In the genomic region with DNA sequence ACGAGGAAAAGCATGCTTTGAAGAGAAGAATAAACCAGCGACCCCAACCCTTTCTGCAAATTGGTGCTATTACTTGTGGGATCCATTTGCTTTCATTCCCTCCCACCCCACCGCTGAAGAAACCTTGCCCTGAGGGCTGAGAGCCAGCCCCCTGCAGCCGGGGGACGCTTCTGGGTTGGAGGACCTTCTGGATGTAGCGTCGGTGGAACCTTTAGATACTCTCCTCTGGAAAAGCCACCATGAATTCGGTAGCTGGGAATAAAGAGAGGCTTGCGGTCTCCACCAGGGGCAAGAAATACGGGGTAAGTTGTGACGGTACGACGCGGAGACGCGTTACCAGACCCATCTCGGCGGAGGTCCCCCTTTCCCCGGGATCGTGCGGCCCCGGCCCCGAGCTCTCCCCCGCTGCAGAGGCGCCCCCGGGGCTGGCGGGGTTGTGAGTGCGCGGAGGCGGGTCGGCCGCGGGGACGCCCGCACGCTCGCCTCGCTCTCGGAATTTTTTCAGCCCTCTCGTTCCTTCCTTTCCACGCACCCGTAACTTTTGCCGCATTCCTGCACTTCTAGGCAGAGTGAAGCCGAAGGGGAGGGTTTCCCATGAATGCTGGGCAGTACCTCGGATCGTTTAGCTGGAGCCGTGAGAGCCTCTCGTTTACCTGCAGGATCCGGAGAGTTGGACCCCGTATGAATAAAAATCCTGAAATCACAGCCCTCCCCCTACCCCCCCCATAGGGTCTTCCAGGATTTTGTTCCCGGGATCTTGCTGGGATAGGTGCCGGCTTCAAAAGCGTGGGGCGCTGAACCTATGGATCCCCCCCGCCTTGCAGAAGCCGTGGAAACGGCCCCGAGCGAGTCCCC, we compare ENCODE assay signal across 8 cellular contexts. TPM values are rescaled to one million over a fixed set of nuclear protein-coding genes. Genes with fewer than 3 reads are reported as not detected.
DNase-seq lines count a peak whose midpoint lies in the region; ATAC-seq and TF ChIP-seq lines count a peak whose summit lies in the region.

No MANE protein-coding gene starts in this region.

- peak overlapping the region; percentile 65 for H3K4me3 Mint-ChIP-seq in activated CD4-positive, alpha-beta T cell treated with anti-CD3 and anti-CD28 coated beads, Interleukin-2, amount 10 ng/mL, durations not matched to agents 7 days and 5 days
- H3K4me3 Mint-ChIP-seq in stimulated activated memory B cell treated with anti-CD40 and anti-IgM and Interleukin-4, amounts not matched to agents 10 μg/mL and 1 μg/mL and 100 μg/mL, for 72 hours: peak overlapping the region; percentile 77

- H3K27ac ChIP-seq in ascending aorta: no peak overlapping the region

- peak overlapping the region; percentile 70 to 71 for H3K4me3 ChIP-seq in ascending aorta

- peaks cover 8 to 22% of the 10 kb centered on the region in 2 donors for H3K4me1 ChIP-seq in ascending aorta

- no peaks in the 10 kb centered on the region for H3K9me3 Mint-ChIP-seq in activated CD4-positive, alpha-beta T cell treated with anti-CD3 and anti-CD28 coated beads, Interleukin-2, amount 10 ng/mL, durations not matched to agents 7 days and 5 days
- peaks cover 8% of the 10 kb centered on the region for H3K9me3 Mint-ChIP-seq in stimulated activated memory B cell treated with anti-CD40 and anti-IgM and Interleukin-4, amounts not matched to agents 10 μg/mL and 1 μg/mL and 100 μg/mL, for 72 hours

- H3K4me1 Mint-ChIP-seq in activated CD4-positive, alpha-beta T cell treated with anti-CD3 and anti-CD28 coated beads, Interleukin-2, amount 10 ng/mL, durations not matched to agents 7 days and 5 days: peaks cover 24% of the 10 kb centered on the region
- H3K4me1 Mint-ChIP-seq in stimulated activated memory B cell treated with anti-CD40 and anti-IgM and Interleukin-4, amounts not matched to agents 10 μg/mL and 1 μg/mL and 100 μg/mL, for 72 hours: peaks cover 35% of the 10 kb centered on the region

- CTCF ChIA-PET in activated CD4-positive, alpha-beta T cell treated with anti-CD3 and anti-CD28 coated beads, Interleukin-2, amount 10 ng/mL, durations not matched to agents 7 days and 5 days (lab: Charles Lee): interaction anchor here (0.7 to 1.8 kb wide), 9 partner anchors 12 to 1540 kb away, joined by 3 to 5 read pairs (median 3); no protein-coding TSS in a partner anchor

- POLR2A ChIA-PET in activated CD4-positive, alpha-beta T cell treated with anti-CD3 and anti-CD28 coated beads, Interleukin-2, amount 10 ng/mL, durations not matched to agents 7 days and 5 days (lab: Charles Lee): no interaction called here

- peaks cover 73% of the 10 kb centered on the region for H3K27me3 Mint-ChIP-seq in activated CD4-positive, alpha-beta T cell treated with anti-CD3 and anti-CD28 coated beads, Interleukin-2, amount 10 ng/mL, durations not matched to agents 7 days and 5 days
- peaks cover 65% of the 10 kb centered on the region for H3K27me3 Mint-ChIP-seq in stimulated activated memory B cell treated with anti-CD40 and anti-IgM and Interleukin-4, amounts not matched to agents 10 μg/mL and 1 μg/mL and 100 μg/mL, for 72 hours

- no peaks in the 10 kb centered on the region for H3K36me3 ChIP-seq in ascending aorta

- H3K27me3 ChIP-seq in ascending aorta: peaks cover 9% of the 10 kb centered on the region

- H3K36me3 Mint-ChIP-seq in activated CD4-positive, alpha-beta T cell treated with anti-CD3 and anti-CD28 coated beads, Interleukin-2, amount 10 ng/mL, durations not matched to agents 7 days and 5 days (ENCODE audit: low read depth): no peaks in the 10 kb centered on the region
- no peaks in the 10 kb centered on the region for H3K36me3 Mint-ChIP-seq in stimulated activated memory B cell treated with anti-CD40 and anti-IgM and Interleukin-4, amounts not matched to agents 10 μg/mL and 1 μg/mL and 100 μg/mL, for 72 hours

- intact Hi-C loops in ascending aorta (cut with DNase I): no loop called here

- H3K9me3 ChIP-seq in ascending aorta: no peaks in the 10 kb centered on the region

- H3K27ac Mint-ChIP-seq in activated CD4-positive, alpha-beta T cell treated with anti-CD3 and anti-CD28 coated beads, Interleukin-2, amount 10 ng/mL, durations not matched to agents 7 days and 5 days: peak overlapping the region; percentile 33
- no peak overlapping the region for H3K27ac Mint-ChIP-seq in stimulated activated memory B cell treated with anti-CD40 and anti-IgM and Interleukin-4, amounts not matched to agents 10 μg/mL and 1 μg/mL and 100 μg/mL, for 72 hours

- no peak for DNase-seq in activated CD4-positive, alpha-beta T cell treated with anti-CD3 and anti-CD28 coated beads, Interleukin-2, amount 10 ng/mL, durations not matched to agents 7 days and 5 days
- no peak for DNase-seq in activated CD4-positive, alpha-beta T cell treated with anti-CD3 and anti-CD28 coated beads, Interleukin-2, amount 50 U/mL, for 4 hours
- peak; percentile 17 for DNase-seq in NCI-H226
- DNase-seq in ascending aorta (ENCODE audit: low spot score in 2 of 2): no peak
- peak; percentile 35 for DNase-seq in iPS-NIHi7 (ENCODE audit: extremely low spot score)
- DNase-seq in dedifferentiated amniotic fluid mesenchymal stem cell (ENCODE audit: extremely low spot score): no peak

- no peak for ATAC-seq in stimulated activated memory B cell treated with anti-CD40 and anti-IgM and Interleukin-4, amounts not matched to agents 10 μg/mL and 1 μg/mL and 100 μg/mL, for 72 hours
- no peak for ATAC-seq in GM19324 (IDR thresholded peaks at IDR 0.05; ENCODE audit: low FRiP score, unreplicated experiment)

- no peak for TF ChIP-seq CTCF in ascending aorta (IDR thresholded peaks at IDR 0.05)

RNA-seq across cellular contexts. Expression of a gene that starts 0.6 kb away (rescaled TPM):
- not detected for total RNA-seq in activated CD4-positive, alpha-beta T cell treated with anti-CD3 and anti-CD28 coated beads, Interleukin-2, amount 10 ng/mL, durations not matched to agents 7 days and 5 days
- total RNA-seq in ascending aorta: not detected

Comparison
In these comparisons a context has a peak if more than half of its experiments do, and no peak if none do; other contexts are left out.
1. DNase-seq: peak in NCI-H226 (single experiment) and iPS-NIHi7 (single experiment); none in activated CD4-positive, alpha-beta T cell treated with anti-CD3 and anti-CD28 coated beads, Interleukin-2, amount 10 ng/mL, durations not matched to agents 7 days and 5 days (single experiment), activated CD4-positive, alpha-beta T cell treated with anti-CD3 and anti-CD28 coated beads, Interleukin-2, amount 50 U/mL, for 4 hours (0 of 2), ascending aorta (0 of 2) and dedifferentiated amniotic fluid mesenchymal stem cell (single experiment).